Comparison of ENCODE assay signal across 8 cellular contexts in genomic region chr1:9473032-9473792, GRCh38.
DNase-seq lines count a peak whose midpoint lies in the region; ATAC-seq lines count a peak whose summit lies in the region.

No MANE protein-coding gene starts in this region.

- H3K9me3 Mint-ChIP-seq in activated T-helper 1 cell treated with anti-CD3 and anti-CD28 coated beads, Interleukin-12 subunit alpha, Interleukin-12 subunit beta, Interleukin-2, Interleukin-4 antibody, amounts not matched to agents 30 ng/mL and 10 ng/mL and 1 ng/mL, durations not matched to agents 14 hours and 24 hours and 36 hours, result no peaks in the 10 kb centered on the region

- peaks cover 11% of the 10 kb centered on the region for H3K27me3 Mint-ChIP-seq in activated T-helper 1 cell treated with anti-CD3 and anti-CD28 coated beads, Interleukin-12 subunit alpha, Interleukin-12 subunit beta, Interleukin-2, Interleukin-4 antibody, amounts not matched to agents 30 ng/mL and 10 ng/mL and 1 ng/mL, durations not matched to agents 14 hours and 24 hours and 36 hours (ENCODE audit: insufficient read depth)

- H3K36me3 Mint-ChIP-seq in activated T-helper 1 cell treated with anti-CD3 and anti-CD28 coated beads, Interleukin-12 subunit alpha, Interleukin-12 subunit beta, Interleukin-2, Interleukin-4 antibody, amounts not matched to agents 30 ng/mL and 10 ng/mL and 1 ng/mL, durations not matched to agents 14 hours and 24 hours and 36 hours (ENCODE audit: low read depth), result no peaks in the 10 kb centered on the region

- DNase-seq in GM03348 (ENCODE audit: low spot score), result peak; percentile 97
- peak; percentile 45 for DNase-seq in NCI-H460 (ENCODE audit: extremely low read depth, low read depth)
- peak; percentile 83 for DNase-seq in epithelial cell of prostate (ENCODE audit: low read depth, low spot score)
- peak; percentile 94 for DNase-seq in posterior vena cava (ENCODE audit: low spot score)
- no peak for DNase-seq in stimulated activated naive CD4-positive, alpha-beta T cell (lab: John Stamatoyannopoulos, UW)
- DNase-seq in activated T-helper 1 cell treated with anti-CD3 and anti-CD28 coated beads, Interleukin-12 subunit alpha, Interleukin-12 subunit beta, Interleukin-2, Interleukin-4 antibody, amounts not matched to agents 30 ng/mL and 10 ng/mL and 1 ng/mL, durations not matched to agents 14 hours and 24 hours and 36 hours (ENCODE audit: low spot score), result no peak

- no peak overlapping the region for H3K27ac Mint-ChIP-seq in activated T-helper 1 cell treated with anti-CD3 and anti-CD28 coated beads, Interleukin-12 subunit alpha, Interleukin-12 subunit beta, Interleukin-2, Interleukin-4 antibody, amounts not matched to agents 30 ng/mL and 10 ng/mL and 1 ng/mL, durations not matched to agents 14 hours and 24 hours and 36 hours

- H3K4me3 Mint-ChIP-seq in activated T-helper 1 cell treated with anti-CD3 and anti-CD28 coated beads, Interleukin-12 subunit alpha, Interleukin-12 subunit beta, Interleukin-2, Interleukin-4 antibody, amounts not matched to agents 30 ng/mL and 10 ng/mL and 1 ng/mL, durations not matched to agents 14 hours and 24 hours and 36 hours, result no peak overlapping the region

- H3K4me1 Mint-ChIP-seq in activated T-helper 1 cell treated with anti-CD3 and anti-CD28 coated beads, Interleukin-12 subunit alpha, Interleukin-12 subunit beta, Interleukin-2, Interleukin-4 antibody, amounts not matched to agents 30 ng/mL and 10 ng/mL and 1 ng/mL, durations not matched to agents 14 hours and 24 hours and 36 hours (ENCODE audit: low read depth), result no peaks in the 10 kb centered on the region

- intact Hi-C loops in posterior vena cava (cut with DNase I), result no loop called here
- intact Hi-C loops in activated T-helper 1 cell treated with anti-CD3 and anti-CD28 coated beads, Interleukin-12 subunit alpha, Interleukin-12 subunit beta, Interleukin-2, Interleukin-4 antibody, amounts not matched to agents 30 ng/mL and 10 ng/mL and 1 ng/mL, durations not matched to agents 14 hours and 24 hours and 36 hours (cut with micrococcal nuclease), result no loop called here

- peak overlapping the region; percentile 20 for H3K27ac ChIP-seq in epithelial cell of prostate

- ATAC-seq in HG02763 (IDR thresholded peaks at IDR 0.05; ENCODE audit: unreplicated experiment) (no peak), HG03196 (IDR thresholded peaks at IDR 0.05; ENCODE audit: unreplicated experiment) (no peak)

Comparison
In these comparisons a context has a peak if more than half of its experiments do, and no peak if none do; other contexts are left out.
1. DNase-seq: peak in GM03348 (single experiment), NCI-H460 (single experiment), epithelial cell of prostate (single experiment) and posterior vena cava (single experiment); none in stimulated activated naive CD4-positive, alpha-beta T cell (0 of 6) and activated T-helper 1 cell treated with anti-CD3 and anti-CD28 coated beads, Interleukin-12 subunit alpha, Interleukin-12 subunit beta, Interleukin-2, Interleukin-4 antibody, amounts not matched to agents 30 ng/mL and 10 ng/mL and 1 ng/mL, durations not matched to agents 14 hours and 24 hours and 36 hours (single experiment).